Comparison of ENCODE assay signal across 17 cellular contexts in genomic region chr11:92298238-92298565, GRCh38.
"Had no signal": no experiment of that assay in that cellular context is flagged by ENCODE, and none has a peak within 500 bp of the region (broad histone marks: within the 10 kb centered on the region; RNA-seq: fewer than 3 reads in every experiment).

No MANE protein-coding gene starts in this region.

- H3K27me3 ChIP-seq: colonic mucosa, esophagus squamous epithelium, heart right ventricle, neutrophil, stomach had no signal

- H3K36me3 ChIP-seq: colonic mucosa, esophagus squamous epithelium, heart right ventricle, neutrophil, stomach had no signal

- H3K4me3 ChIP-seq: colonic mucosa, esophagus squamous epithelium, heart right ventricle, stomach had no signal

- ATAC-seq: heart right ventricle; left lobe of liver; naive thymus-derived CD4-positive, alpha-beta T cell; sciatic nerve had no signal

- H3K4me1 ChIP-seq: colonic mucosa, heart right ventricle had no signal

- DNase-seq: colonic mucosa; dermis blood vessel endothelial cell; esophagus squamous epithelium; foreskin melanocyte; heart right ventricle; islet precursor cell; mammary epithelial cell; naive thymus-derived CD4-positive, alpha-beta T cell; posterior cingulate gyrus; small intestine; stimulated activated CD4-positive, alpha-beta T cell treated with anti-CD3 and anti-CD28 coated beads, Interleukin-12 subunit alpha, Interleukin-12 subunit beta, amount 100 ng/mL, for 4 hours; stimulated activated naive CD4-positive, alpha-beta T cell; stomach; trophoblast cell had no signal

- H3K27ac ChIP-seq: colonic mucosa, esophagus squamous epithelium, heart right ventricle, neutrophil, stomach had no signal

- H3K9me3 ChIP-seq: colonic mucosa, esophagus squamous epithelium, neutrophil, stomach had no signal
